Comparison of ENCODE assay signal across 11 cellular contexts in the genomic region with DNA sequence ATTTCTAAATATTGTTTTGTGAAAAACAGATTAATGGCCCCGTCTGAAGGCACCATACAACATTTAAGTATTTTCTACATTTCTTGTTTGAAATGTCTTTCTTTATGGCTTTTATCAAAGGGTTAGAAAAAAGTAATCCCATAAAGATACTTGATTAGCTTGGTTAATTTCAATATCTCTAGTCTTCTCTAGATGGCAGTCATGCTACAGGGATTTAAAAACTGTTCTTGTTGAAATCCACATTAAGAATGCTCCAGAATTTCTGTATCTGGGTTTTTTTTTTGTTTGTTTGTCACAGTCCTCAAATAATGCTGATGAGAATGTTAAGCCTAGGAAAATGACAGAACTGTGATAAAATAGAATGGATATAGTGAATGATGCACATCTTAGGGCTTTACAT.
A peak's percentile ranks its signal among the peaks of the same experiment; 100 is the strongest.
DNase-seq lines count a peak whose midpoint lies in the region; ATAC-seq, FAIRE-seq and TF ChIP-seq lines count a peak whose summit lies in the region.
"Had no signal": no experiment of that assay in that cellular context is flagged by ENCODE, and none has a peak within 500 bp of the region (broad histone marks: within the 10 kb centered on the region; RNA-seq: fewer than 3 reads in every experiment).

No MANE protein-coding gene starts in this region.

- no peak for DNase-seq in D721Med (ENCODE audit: insufficient read length, low spot score)
- DNase-seq in LNCaP clone FGC (ENCODE audit: low read depth), result no peak
- no peak for DNase-seq in GM12878 (ENCODE audit: low read depth, low spot score)
- DNase-seq in HepG2 (ENCODE audit: low spot score), result no peak
- DNase-seq in activated CD4-positive, alpha-beta T cell treated with anti-CD3 and anti-CD28 coated beads for 4 hours, result no peak
- no peak for DNase-seq in NCI-H2196 treated with DMSO at 0.1 percent for 48 hours (lab: John Stamatoyannopoulos, UW; ENCODE audit: unreplicated experiment)
- no peak for DNase-seq in mucosa of gallbladder (ENCODE audit: low spot score)
- DNase-seq: testis had no signal

- no peaks in the 10 kb centered on the region for H4K20me1 ChIP-seq in GM12878 (ENCODE audit: control insufficient read depth, insufficient read depth)
- no peaks in the 10 kb centered on the region for H4K20me1 ChIP-seq in HepG2 (ENCODE audit: insufficient read depth, low read length)

- ATAC-seq in GM12878 (no peak), HepG2 (no peak), GM18505 (IDR thresholded peaks at IDR 0.05; ENCODE audit: unreplicated experiment) (no peak)
- ATAC-seq: activated CD4-positive, CD25-positive, alpha-beta regulatory T cell treated with anti-CD3 and anti-CD28 coated beads, Interleukin-2, amount 50 U/mL, for 24 hours had no signal

- in situ Hi-C loops in GM12878 (cut with MboI) (no loop called here), HepG2 (cut with HindIII; ENCODE audit: extremely low pct_ligation_motif_present, low pct_unique_long_range_greater_than_20kb) (no loop called here)

- BruUV-seq in GM12878 (replicated peaks; lab: Mats Ljungman, UMichigan) (no TSS peak), HepG2 (replicated peaks; lab: Mats Ljungman, UMichigan) (no TSS peak)

- no peak for TF ChIP-seq EP300 in GM12878 (IDR thresholded peaks at IDR 0.05; ENCODE audit: borderline replicate concordance in 1 of 2, control insufficient read depth in 1 of 2, low read depth in 2 of 2, low read length in 2 of 2)
- no peak for TF ChIP-seq EP300 in HepG2 (IDR thresholded peaks at IDR 0.05; ENCODE audit: low read depth in 2 of 2, low read length in 2 of 2)
- no peak for TF ChIP-seq EP300 in HepG2 (CRISPR knock-in tag; IDR thresholded peaks at IDR 0.05; ENCODE audit: borderline replicate concordance)

- H3K27ac ChIP-seq in GM12878 (ENCODE audit: control insufficient read depth, insufficient read depth) (no peak overlapping the region), HepG2 (ENCODE audit: extremely low read length, insufficient read depth, low read length) (no peak overlapping the region)
- H3K27ac ChIP-seq: neutrophil, testis had no signal

- CTCF ChIA-PET in GM12878 (lab: Yijun Ruan, JAX) (interaction anchor here (0.6 to 2.5 kb wide), 7 partner anchors 10 to 1503 kb away, joined by 3 to 18 read pairs (median 3); no protein-coding TSS in a partner anchor), HepG2 (lab: Yijun Ruan, JAX; ENCODE audit: low intra/inter-chr PET ratio, low total read pairs) (no interaction called here)

- no peaks in the 10 kb centered on the region for H3K27me3 ChIP-seq in GM12878 (replicated peaks in 1 of 2; ENCODE audit: control insufficient read depth in 2 of 2, insufficient read depth in 2 of 2, low read length in 1 of 2)
- H3K27me3 ChIP-seq in HepG2 (ENCODE audit: control insufficient read depth in 1 of 2, insufficient read depth in 2 of 2, low read length in 2 of 2), result no peaks in the 10 kb centered on the region
- H3K27me3 ChIP-seq: neutrophil, testis had no signal

- RAD21 ChIA-PET in GM12878 (lab: Charles Lee; ENCODE audit: unreplicated experiment), result interaction anchor here (1.0 to 1.2 kb wide), 2 partner anchors 62 to 176 kb away, joined by 5 to 6 read pairs; no protein-coding TSS in a partner anchor

- 0 out of 2 replicates have a peak, but pooled peaks have one; percentile 20 for TF ChIP-seq RAD21 in GM12878 (IDR thresholded peaks at IDR 0.05; ENCODE audit: insufficient read depth, low read depth, low read length)
- no peak for TF ChIP-seq RAD21 in HepG2 (CRISPR knock-in tag; IDR thresholded peaks at IDR 0.05)

- H3K79me2 ChIP-seq in GM12878 (ENCODE audit: control insufficient read depth, insufficient read depth, low read length), result no peaks in the 10 kb centered on the region
- no peaks in the 10 kb centered on the region for H3K79me2 ChIP-seq in HepG2 (ENCODE audit: insufficient read depth, low read length)

- POLR2A ChIA-PET in GM12878 (lab: Charles Lee) (no interaction called here), HepG2 (lab: Yijun Ruan, JAX) (no interaction called here)

- no peaks in the 10 kb centered on the region for H3K4me1 ChIP-seq in GM12878 (ENCODE audit: control insufficient read depth, insufficient read depth, low read length)
- no peaks in the 10 kb centered on the region for H3K4me1 ChIP-seq in HepG2 (ENCODE audit: insufficient read depth, low read length)
- H3K4me1 ChIP-seq: testis had no signal

- TF ChIP-seq POLR2A in GM12878 (IDR thresholded peaks at IDR 0.05; ENCODE audit: low read depth, low read length) (no peak), HepG2 (IDR thresholded peaks at IDR 0.05; ENCODE audit: insufficient read depth in 1 of 2, low read depth in 2 of 2, low read length in 2 of 2) (no peak), GM18505 (IDR thresholded peaks at IDR 0.05; ENCODE audit: borderline replicate concordance, extremely low read depth, insufficient read depth, insufficient read length) (no peak)

- TF ChIP-seq CTCF in D721Med (IDR thresholded peaks at IDR 0.05; ENCODE audit: insufficient read depth, missing control alignments) (peak; percentile 29), LNCaP clone FGC (IDR thresholded peaks at IDR 0.05; ENCODE audit: control insufficient read depth, extremely low read depth, insufficient read depth) (peak; percentile 41), GM12878 (IDR thresholded peaks at IDR 0.05 in 2 of 3, conservative IDR thresholded peaks at IDR 0.05 in 1 of 3; ENCODE audit: control insufficient read depth in 2 of 3, extremely low read depth in 1 of 3, insufficient read depth in 1 of 3, low read depth in 3 of 3, low read length in 3 of 3) (peak in 2 of 3 experiments; percentile 6 to 8; a peak in 1 of 6 replicates), HepG2 (CRISPR knock-in tag; IDR thresholded peaks at IDR 0.05) (no peak)

- 0% methylated on average over 1 of the region's 1 CpG for whole genome bisulfite sequencing in GM12878 (ENCODE audit: insufficient coverage, insufficient replicate concordance, low lambda C conversion rate, missing lambda C conversion rate)
- WGBS in HepG2 (ENCODE audit: low lambda C conversion rate), result 0% methylated on average over 1 of the region's 1 CpG

- H3K9ac ChIP-seq in GM12878 (ENCODE audit: control insufficient read depth, insufficient read depth, low read length) (no peak overlapping the region), HepG2 (ENCODE audit: insufficient read depth, low read depth, low read length) (no peak overlapping the region)

- H3K9me3 ChIP-seq in GM12878 (replicated peaks; ENCODE audit: control insufficient read depth, insufficient read depth, low read length) (no peaks in the 10 kb centered on the region; the same call in 1 of the 3 replicates), HepG2 (ENCODE audit: low read length) (no peaks in the 10 kb centered on the region)
- H3K9me3 ChIP-seq: testis had no signal

- FAIRE-seq in D721Med (lab: Jason Lieb, UNC), result no peak
- no peak for FAIRE-seq in GM12878 (lab: Jason Lieb, UNC)
- FAIRE-seq in HepG2 (lab: Jason Lieb, UNC), result no peak

- H3K4me2 ChIP-seq in GM12878 (ENCODE audit: control insufficient read depth, insufficient read depth) (no peak overlapping the region), HepG2 (ENCODE audit: low read depth, low read length) (no peak overlapping the region)

- H3K4me3 ChIP-seq in LNCaP clone FGC (ENCODE audit: low read depth, low read length), result no peak overlapping the region
- no peak overlapping the region for H3K4me3 ChIP-seq in GM12878
- H3K4me3 ChIP-seq in HepG2 (replicated peaks in 1 of 3; ENCODE audit: insufficient read depth in 1 of 3, low read depth in 2 of 3, low read length in 3 of 3), result no peak overlapping the region
- H3K4me3 ChIP-seq: testis had no signal

- SMC1A ChIA-PET in GM12878 (lab: Charles Lee; ENCODE audit: uncharacterized antibody, unreplicated experiment), result interaction anchor here (0.6 to 1.2 kb wide), 5 partner anchors 45 to 328 kb away, joined by 3 to 6 read pairs (median 5); no protein-coding TSS in a partner anchor

- H3K36me3 ChIP-seq in GM12878 (ENCODE audit: control insufficient read depth in 2 of 2, insufficient read depth in 2 of 2, low read length in 1 of 2), result no peaks in the 10 kb centered on the region
- no peaks in the 10 kb centered on the region for H3K36me3 ChIP-seq in HepG2 (replicated peaks in 1 of 2; ENCODE audit: control insufficient read depth in 1 of 2, insufficient read depth in 2 of 2, low read length in 2 of 2)
- H3K36me3 ChIP-seq: neutrophil had no signal

- no peak overlapping the region for H2AFZ ChIP-seq in GM12878 (ENCODE audit: control insufficient read depth, low read depth, low read length)
- H2AFZ ChIP-seq in HepG2 (ENCODE audit: low read length), result no peak overlapping the region

- intact Hi-C loops in GM12878 (cut with micrococcal nuclease; ENCODE audit: unreplicated experiment), result no loop called here
- intact Hi-C loops in HepG2 (cut with micrococcal nuclease; ENCODE audit: unreplicated experiment), result no loop called here

TF ChIP-seq in GM12878, 131 proteins besides CTCF, POLR2A, EP300 and RAD21 (continues in another document):
- TF ChIP-seq, protein P1, sequence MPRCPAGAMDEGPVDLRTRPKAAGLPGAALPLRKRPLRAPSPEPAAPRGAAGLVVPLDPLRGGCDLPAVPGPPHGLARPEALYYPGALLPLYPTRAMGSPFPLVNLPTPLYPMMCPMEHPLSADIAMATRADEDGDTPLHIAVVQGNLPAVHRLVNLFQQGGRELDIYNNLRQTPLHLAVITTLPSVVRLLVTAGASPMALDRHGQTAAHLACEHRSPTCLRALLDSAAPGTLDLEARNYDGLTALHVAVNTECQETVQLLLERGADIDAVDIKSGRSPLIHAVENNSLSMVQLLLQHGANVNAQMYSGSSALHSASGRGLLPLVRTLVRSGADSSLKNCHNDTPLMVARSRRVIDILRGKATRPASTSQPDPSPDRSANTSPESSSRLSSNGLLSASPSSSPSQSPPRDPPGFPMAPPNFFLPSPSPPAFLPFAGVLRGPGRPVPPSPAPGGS (IDR thresholded peaks at IDR 0.05; ENCODE audit: borderline replicate concordance, insufficient read depth, low read depth, low read length, poor library complexity, severe bottlenecking), result no peak
- TF ChIP-seq TAF1 (IDR thresholded peaks at IDR 0.05; ENCODE audit: borderline replicate concordance, low read depth, low read length), result no peak
- TF ChIP-seq EED (IDR thresholded peaks at IDR 0.05; ENCODE audit: low read depth), result no peak
- no peak for TF ChIP-seq YBX1 (IDR thresholded peaks at IDR 0.05)

TF ChIP-seq in HepG2, 621 proteins besides CTCF, POLR2A, EP300 and RAD21:
- TF ChIP-seq HIVEP1 (CRISPR knock-in tag; IDR thresholded peaks at IDR 0.05) (no peak), STAG1 (CRISPR knock-in tag; IDR thresholded peaks at IDR 0.05) (peak; percentile 10; the same call in 1 of the 2 replicates)
